In genomic region chr13:34608326-34608725, GRCh38 we compare ENCODE assay signal across 26 cellular contexts.
"Had no signal": no experiment of that assay in that cellular context is flagged by ENCODE, and none has a peak within 500 bp of the region (broad histone marks: within the 10 kb centered on the region; RNA-seq: fewer than 3 reads in every experiment).

No MANE protein-coding gene starts in this region.

- H3K4me1 ChIP-seq: adrenal gland, body of pancreas had no signal

- H3K9me3 ChIP-seq: adrenal gland, body of pancreas had no signal

- H3K4me3 ChIP-seq: adrenal gland, body of pancreas had no signal

- H3K27me3 ChIP-seq: adrenal gland, body of pancreas had no signal

- H3K36me3 ChIP-seq: adrenal gland had no signal

- H3K27ac ChIP-seq: adrenal gland, body of pancreas, VCaP had no signal

- DNase-seq: activated B cell treated with CpG ODN at 0.5 μM for 24 hours; activated CD4-positive, alpha-beta T cell treated with anti-CD3 and anti-CD28 coated beads for 48 hours; activated CD4-positive, alpha-beta T cell treated with anti-CD3 and anti-CD28 coated beads, Interleukin-2, amount 50 U/mL, for 1 hour; activated CD4-positive, alpha-beta T cell treated with anti-CD3 and anti-CD28 coated beads, Interleukin-2, amount 50 U/mL, for 48 hours; activated CD8-positive, alpha-beta memory T cell treated with anti-CD3 and anti-CD28 coated beads for 24 hours; activated CD8-positive, alpha-beta T cell treated with anti-CD3 and anti-CD28 coated beads for 36 hours; activated effector memory CD4-positive, alpha-beta T cell treated with Interleukin-2 at 50 U/mL for 16 hours; activated naive CD4-positive, alpha-beta T cell treated with anti-CD3 and anti-CD28 coated beads for 36 hours; activated naive CD8-positive, alpha-beta T cell treated with anti-CD3 and anti-CD28 coated beads for 36 hours; activated naive CD8-positive, alpha-beta T cell treated with anti-CD3 and anti-CD28 coated beads, Interleukin-2, amount 50 U/mL, for 24 hours; activated T-cell treated with anti-CD3 and anti-CD28 coated beads, Interleukin-2, amount 50 U/mL, for 4 hours; adrenal gland; amygdala; aorta; body of pancreas; caudate nucleus; cortex of kidney; dermis blood vessel endothelial cell; effector CD4-positive, alpha-beta T cell; effector memory CD8-positive, alpha-beta T cell; erythroblast; foreskin fibroblast; head of caudate nucleus; hippocampal formation; T-helper 2 cell had no signal
